In the genomic region with DNA sequence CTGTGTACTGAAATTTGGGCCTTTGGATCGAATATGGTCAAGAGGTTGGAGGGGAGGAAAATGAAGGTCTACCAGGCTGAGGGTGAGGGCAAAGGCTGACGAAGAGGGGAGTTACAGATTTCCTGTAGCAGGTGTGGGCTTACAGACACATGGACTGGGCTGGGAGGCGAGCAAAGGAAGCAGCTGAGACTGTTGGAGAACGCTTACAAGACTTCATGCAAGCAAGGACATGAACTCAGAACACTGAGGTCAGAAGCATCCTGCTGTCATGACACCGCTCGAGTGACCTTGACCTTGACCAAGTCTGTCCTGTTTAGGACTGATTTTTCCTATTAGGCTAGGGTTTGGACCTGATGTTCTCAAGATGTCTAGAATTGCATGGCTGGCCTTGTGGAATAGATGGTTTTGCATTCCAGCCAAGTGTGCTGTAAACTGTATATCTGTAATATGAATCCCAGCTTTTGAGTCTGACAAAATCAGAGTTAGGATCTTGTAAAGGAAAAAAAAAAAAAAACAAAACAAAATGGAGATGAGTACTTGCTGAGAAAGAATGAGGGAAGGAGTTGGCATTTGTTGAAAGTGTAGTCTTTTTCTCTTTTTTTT, we compare ENCODE assay signal across 1 cellular context.
TF ChIP-seq lines count a peak whose summit lies in the region.

No MANE protein-coding gene starts in this region.

TF ChIP-seq in H1, 55 proteins besides CTCF, POLR2A, EP300 and RAD21:
- TF ChIP-seq POLR2AphosphoS5 (IDR thresholded peaks at IDR 0.05; ENCODE audit: low read depth, low read length), result peak; percentile 61; the same call in 1 of the 2 replicates
- no peak for TF ChIP-seq GABPA (IDR thresholded peaks at IDR 0.05; ENCODE audit: borderline replicate concordance, insufficient read depth, low read length)
TF ChIP-seq in H1: peak in this region for 1.
